9 cellular contexts compared by ENCODE assay signal in genomic region chr9:129498451-129499376, GRCh38.
DNase-seq lines count a peak whose midpoint lies in the region; ATAC-seq and TF ChIP-seq lines count a peak whose summit lies in the region.
"Had no signal": no experiment of that assay in that cellular context is flagged by ENCODE, and none has a peak within 500 bp of the region (broad histone marks: within the 10 kb centered on the region; RNA-seq: fewer than 3 reads in every experiment).

No MANE protein-coding gene starts in this region.

- no peaks in the 10 kb centered on the region for H3K27me3 ChIP-seq in right cardiac atrium (ENCODE audit: control insufficient read depth, insufficient read depth)
- H3K27me3 ChIP-seq in psoas muscle (ENCODE audit: insufficient read depth in 3 of 3, low read length in 2 of 3), result no peaks in the 10 kb centered on the region
- H3K27me3 ChIP-seq in H9 (ENCODE audit: insufficient read depth, low read length), result peaks cover 5% of the 10 kb centered on the region; the same call in 1 of the 2 replicates

- H3K4me1 Mint-ChIP-seq in activated T-helper 17 cell treated with anti-CD3 and anti-CD28 coated beads, Interleukin-2, amount 50 U/mL, for 72 hours, result peaks cover 26% of the 10 kb centered on the region
- H3K4me1 Mint-ChIP-seq in H9, result peaks cover 45 to 63% of the 10 kb centered on the region in 2 experiments
- peaks cover 10 to 12% of the 10 kb centered on the region in 2 donors for H3K4me1 Mint-ChIP-seq in natural killer cell treated with Interleukin-12 subunit alpha and Interleukin-12 subunit beta and Interleukin-15 and Interleukin-18, amount 100 ng/mL, for 72 hours (ENCODE audit: low read depth in 2 of 2)

- H3K4me2 ChIP-seq in H9 (ENCODE audit: insufficient read depth, insufficient read length, low read length), result no peak overlapping the region

- H2BK5ac ChIP-seq in H9 (ENCODE audit: insufficient read length, low read length), result no peak overlapping the region

- peak overlapping the region; percentile 0 for H3K27ac Mint-ChIP-seq in activated T-helper 17 cell treated with anti-CD3 and anti-CD28 coated beads, Interleukin-2, amount 50 U/mL, for 72 hours
- no peak overlapping the region for H3K27ac Mint-ChIP-seq in H9
- no peak overlapping the region for H3K27ac Mint-ChIP-seq in natural killer cell treated with Interleukin-12 subunit alpha and Interleukin-12 subunit beta and Interleukin-15 and Interleukin-18, amount 100 ng/mL, for 72 hours
- H3K27ac Mint-ChIP-seq: activated B cell treated with CpG ODN at 0.5 μM for 24 hours had no signal

- ATAC-seq in activated T-helper 17 cell treated with anti-CD3 and anti-CD28 coated beads, Interleukin-2, amount 50 U/mL, for 72 hours (replicated peaks), result no peak
- no peak for ATAC-seq in right cardiac atrium
- ATAC-seq in psoas muscle, result no peak
- no peak for ATAC-seq in natural killer cell treated with Interleukin-12 subunit alpha and Interleukin-12 subunit beta and Interleukin-15 and Interleukin-18, amount 100 ng/mL, for 72 hours

- intact Hi-C loops in right cardiac atrium (cut with DNase I), result loop anchor here (5.0 to 10.0 kb wide), 9 partner anchors 104 to 364 kb away; partner anchors contain the start of gene IER5L (in 2 of the 4)
- intact Hi-C loops in psoas muscle (cut with DNase I), result loop anchor here (5.0 to 10.0 kb wide), 3 partner anchors 49 to 364 kb away; no protein-coding TSS in a partner anchor

- H3K4me3 ChIP-seq in AG10803 (ENCODE audit: low read length) (peak overlapping the region; percentile 93), right cardiac atrium (ENCODE audit: low read length) (no peak overlapping the region), psoas muscle (peak overlapping the region; percentile 81)

- H3K23ac ChIP-seq in H9 (ENCODE audit: insufficient read length, low read depth, low read length), result no peak overlapping the region

- no peaks in the 10 kb centered on the region for H3K9me3 Mint-ChIP-seq in activated T-helper 17 cell treated with anti-CD3 and anti-CD28 coated beads, Interleukin-2, amount 50 U/mL, for 72 hours
- no peaks in the 10 kb centered on the region; a peak in 1 of 5 replicates for H3K9me3 Mint-ChIP-seq in H9
- no peaks in the 10 kb centered on the region for H3K9me3 Mint-ChIP-seq in natural killer cell treated with Interleukin-12 subunit alpha and Interleukin-12 subunit beta and Interleukin-15 and Interleukin-18, amount 100 ng/mL, for 72 hours
- H3K9me3 Mint-ChIP-seq: activated B cell treated with CpG ODN at 0.5 μM for 24 hours had no signal

- no peak overlapping the region for H3K9ac ChIP-seq in H9 (ENCODE audit: extremely low read depth, insufficient read length, low read length)

- 66% methylated on average over 7 of the region's 7 CpGs for whole genome bisulfite sequencing in right cardiac atrium
- WGBS in psoas muscle, 3 donors, result 77 to 94% (median 89%) methylated on average over 7 of the region's 7 CpGs
- 100% methylated on average over 2 of the region's 7 CpGs for WGBS in H9 (ENCODE audit: extremely low coverage, insufficient read length, low lambda C conversion rate)

- H3K36me3 ChIP-seq in psoas muscle (ENCODE audit: insufficient read depth in 1 of 2, low read depth in 1 of 2), result peaks cover 0 to 8% of the 10 kb centered on the region in 2 donors

- H3K27ac ChIP-seq in right cardiac atrium (ENCODE audit: low read length), result peak overlapping the region; percentile 95
- H3K27ac ChIP-seq in psoas muscle, result peak overlapping the region; percentile 92
- H3K27ac ChIP-seq in H9 (ENCODE audit: insufficient read length, low read depth, low read length), result no peak overlapping the region

- no peak overlapping the region for H4K91ac ChIP-seq in H9 (ENCODE audit: insufficient read length, low read depth, low read length)

- H3K4me1 ChIP-seq in right cardiac atrium (ENCODE audit: control insufficient read depth, insufficient read depth, low read length), result no peaks in the 10 kb centered on the region
- peaks cover 20% of the 10 kb centered on the region for H3K4me1 ChIP-seq in psoas muscle
- H3K4me1 ChIP-seq in H9 (ENCODE audit: insufficient read depth, low read length), result peaks cover 5% of the 10 kb centered on the region; the same call in 1 of the 2 replicates

- no peak overlapping the region for H2AFZ ChIP-seq in H9 (ENCODE audit: low read length)

- H3K4me3 Mint-ChIP-seq in activated T-helper 17 cell treated with anti-CD3 and anti-CD28 coated beads, Interleukin-2, amount 50 U/mL, for 72 hours, result no peak overlapping the region
- H3K4me3 Mint-ChIP-seq in H9, result no peak overlapping the region; a peak in 1 of 5 replicates
- H3K4me3 Mint-ChIP-seq in natural killer cell treated with Interleukin-12 subunit alpha and Interleukin-12 subunit beta and Interleukin-15 and Interleukin-18, amount 100 ng/mL, for 72 hours, result no peak overlapping the region
- H3K4me3 Mint-ChIP-seq: activated B cell treated with CpG ODN at 0.5 μM for 24 hours had no signal

- no peak overlapping the region for H3T11ph ChIP-seq in H9 (ENCODE audit: low read length)

- peaks cover 10% of the 10 kb centered on the region for H3K23me2 ChIP-seq in H9 (ENCODE audit: insufficient read length, low read depth, low read length, poor library complexity, severe bottlenecking)

- no peak overlapping the region for H4K5ac ChIP-seq in H9 (ENCODE audit: insufficient read length, low read depth, low read length)

- H2AK5ac ChIP-seq in H9 (ENCODE audit: insufficient read length, low read length), result no peak overlapping the region

- peaks cover 40% of the 10 kb centered on the region for H3K36me3 Mint-ChIP-seq in activated T-helper 17 cell treated with anti-CD3 and anti-CD28 coated beads, Interleukin-2, amount 50 U/mL, for 72 hours (ENCODE audit: low read depth)
- no peaks in the 10 kb centered on the region; a peak in 1 of 7 replicates for H3K36me3 Mint-ChIP-seq in H9 (ENCODE audit: insufficient read depth in 1 of 3, low read depth in 3 of 3)
- no peaks in the 10 kb centered on the region for H3K36me3 Mint-ChIP-seq in natural killer cell treated with Interleukin-12 subunit alpha and Interleukin-12 subunit beta and Interleukin-15 and Interleukin-18, amount 100 ng/mL, for 72 hours

- no peak overlapping the region for H4K8ac ChIP-seq in H9 (replicated peaks; ENCODE audit: insufficient read length, low read depth, low read length)

- no peak overlapping the region for H3K14ac ChIP-seq in H9 (ENCODE audit: insufficient read depth, low read length)

- no peak overlapping the region for H2BK120ac ChIP-seq in H9 (ENCODE audit: low read depth, low read length, poor library complexity, severe bottlenecking)

- H3K4ac ChIP-seq in H9 (ENCODE audit: low read depth, low read length), result no peak overlapping the region

- no peaks in the 10 kb centered on the region for H3K79me1 ChIP-seq in H9 (ENCODE audit: insufficient read depth, low read depth, low read length, poor library complexity, severe bottlenecking)

- H3K56ac ChIP-seq in H9 (ENCODE audit: insufficient read length, low read depth, low read length), result no peak overlapping the region

- no peaks in the 10 kb centered on the region for H3K9me3 ChIP-seq in right cardiac atrium (ENCODE audit: control insufficient read depth, low read length)
- H3K9me3 ChIP-seq in psoas muscle, result no peaks in the 10 kb centered on the region
- H3K9me3 ChIP-seq in H9 (ENCODE audit: control insufficient read depth, low read depth, low read length), result no peaks in the 10 kb centered on the region

- TF ChIP-seq CTCF in AG10803 (conservative IDR thresholded peaks at IDR 0.05; ENCODE audit: low read length) (no peak), psoas muscle (IDR thresholded peaks at IDR 0.05) (no peak), H9 (conservative IDR thresholded peaks at IDR 0.05) (no peak)

- H4K20me1 ChIP-seq in H9 (ENCODE audit: control insufficient read depth, insufficient read depth, insufficient read length), result peaks cover 3% of the 10 kb centered on the region

- H2BK15ac ChIP-seq in H9 (ENCODE audit: low read depth, low read length), result no peak overlapping the region

- DNase-seq in AG10803 (ENCODE audit: low read depth) (no peak), right cardiac atrium (peak in 2 of 3 donors; percentile 58 to 61), psoas muscle (peak in 1 of 2 donors; percentile 52), H9 (no peak)
- DNase-seq in stimulated activated CD4-positive, alpha-beta T cell treated with anti-CD3 and anti-CD28 coated beads, Interleukin-15, amount 100 ng/mL, for 24 hours, result no peak
- DNase-seq in stimulated activated naive CD4-positive, alpha-beta T cell (lab: John Stamatoyannopoulos, UW), result no peak
- no peak for DNase-seq in natural killer cell treated with Interleukin-12 subunit alpha and Interleukin-12 subunit beta and Interleukin-15 and Interleukin-18, amount 100 ng/mL, for 72 hours (ENCODE audit: low spot score)
- DNase-seq: activated B cell treated with CpG ODN at 0.5 μM for 24 hours had no signal

- no peaks in the 10 kb centered on the region for H3K27me3 Mint-ChIP-seq in activated T-helper 17 cell treated with anti-CD3 and anti-CD28 coated beads, Interleukin-2, amount 50 U/mL, for 72 hours
- H3K27me3 Mint-ChIP-seq in H9 (ENCODE audit: low read depth), result peaks cover 24% of the 10 kb centered on the region
- H3K27me3 Mint-ChIP-seq in natural killer cell treated with Interleukin-12 subunit alpha and Interleukin-12 subunit beta and Interleukin-15 and Interleukin-18, amount 100 ng/mL, for 72 hours, result no peaks in the 10 kb centered on the region

- no peak overlapping the region for H3K18ac ChIP-seq in H9 (ENCODE audit: insufficient read length, low read depth, low read length)

- H2BK20ac ChIP-seq in H9 (ENCODE audit: low read depth, low read length, poor library complexity, severe bottlenecking), result no peak overlapping the region

- H2BK12ac ChIP-seq in H9 (ENCODE audit: insufficient read length, low read depth, low read length), result no peak overlapping the region

- no peaks in the 10 kb centered on the region for H3K79me2 ChIP-seq in H9 (ENCODE audit: insufficient read depth, low read length)

Comparison
In these comparisons a context has a peak if more than half of its experiments do, and no peak if none do; other contexts are left out.
1. DNase-seq: peak in right cardiac atrium (2 of 3); none in AG10803 (single experiment), H9 (single experiment), stimulated activated CD4-positive, alpha-beta T cell treated with anti-CD3 and anti-CD28 coated beads, Interleukin-15, amount 100 ng/mL, for 24 hours (single experiment), stimulated activated naive CD4-positive, alpha-beta T cell (0 of 6) and natural killer cell treated with Interleukin-12 subunit alpha and Interleukin-12 subunit beta and Interleukin-15 and Interleukin-18, amount 100 ng/mL, for 72 hours (single experiment).